8 cellular contexts compared by ENCODE assay signal in the genomic region with DNA sequence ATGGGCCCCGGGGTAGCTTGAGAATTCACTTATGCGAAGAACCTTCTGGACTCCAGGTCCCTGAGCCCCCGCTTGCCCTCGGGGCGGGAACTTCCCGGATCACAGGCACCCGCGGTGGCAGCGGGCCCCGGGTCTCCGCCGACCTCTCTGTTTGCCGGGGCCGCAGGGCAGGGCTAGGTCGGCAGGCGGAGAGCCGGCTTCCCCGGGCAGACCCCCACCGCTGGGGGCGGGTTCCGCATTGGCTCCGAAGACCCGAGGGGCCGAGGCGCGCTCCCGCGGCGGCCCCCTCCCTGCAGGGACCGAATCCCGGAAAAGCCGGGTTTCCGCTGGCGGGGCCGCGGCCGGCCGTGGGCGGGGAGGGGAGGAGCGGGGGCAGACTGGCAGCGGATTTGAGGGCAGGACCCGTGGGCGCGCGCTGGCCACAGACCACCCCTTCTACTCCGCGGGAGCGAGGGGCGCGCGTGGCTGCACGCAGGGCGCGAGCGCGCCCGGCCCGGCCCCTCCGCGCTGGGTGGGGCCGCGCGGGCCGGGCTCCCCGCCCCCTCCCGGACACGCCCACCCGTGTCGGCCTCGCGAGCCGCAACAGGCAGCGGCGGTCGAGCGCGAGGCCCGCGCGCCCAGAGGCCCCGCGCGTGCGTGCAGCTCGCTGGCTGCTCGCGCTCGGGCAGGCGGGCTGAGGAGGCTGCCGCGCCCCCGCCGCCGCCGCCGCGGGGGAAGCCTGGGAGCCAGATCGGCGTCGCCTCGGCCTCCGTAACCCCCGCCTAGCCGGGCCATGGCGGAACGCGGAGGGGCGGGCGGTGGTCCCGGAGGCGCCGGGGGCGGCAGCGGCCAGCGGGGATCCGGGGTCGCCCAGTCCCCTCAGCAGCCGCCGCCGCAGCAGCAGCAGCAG. TPM values are rescaled to one million over a fixed set of nuclear protein-coding genes. Genes with fewer than 3 reads are reported as not detected.
DNase-seq lines count a peak whose midpoint lies in the region; ATAC-seq and TF ChIP-seq lines count a peak whose summit lies in the region.

A gene (plus strand): TSS at position 558 of the 889 bp plus-strand sequence. CDS start 215 bp downstream, at position 773.

- peaks cover 41% of the 10 kb centered on the region for H3F3A ChIP-seq in SU-DHL-6 (ENCODE audit: insufficient read depth)

- no peaks in the 10 kb centered on the region for H3K9me3 Mint-ChIP-seq in activated naive CD8-positive, alpha-beta T cell (ENCODE audit: low read depth)

- TF ChIP-seq CTCF in AG09309 (IDR thresholded peaks at IDR 0.05; ENCODE audit: control insufficient read depth, insufficient read depth, low read depth, low read length, missing control alignments) (no peak), SU-DHL-6 (IDR thresholded peaks at IDR 0.05; ENCODE audit: insufficient read depth, low read length, poor library complexity, severe bottlenecking) (no peak), omental fat pad (IDR thresholded peaks at IDR 0.05) (no peak)

- DNase-seq in AG09309 (ENCODE audit: low read depth): peak; percentile 40
- peak; percentile 90 for DNase-seq in glomerular visceral epithelial cell (ENCODE audit: extremely low spot score)
- no peak for DNase-seq in omental fat pad (ENCODE audit: low spot score)

- no peaks in the 10 kb centered on the region for H3K79me2 ChIP-seq in SU-DHL-6 (ENCODE audit: insufficient read depth, low read length)

- H3K9ac ChIP-seq in SU-DHL-6 (ENCODE audit: low read length): peak within 1 kb of the TSS; percentile 71

- H3K36me3 Mint-ChIP-seq in activated naive CD8-positive, alpha-beta T cell: peaks cover 7% of the 10 kb centered on the region

- under 1% methylated on average over 120 of the region's 120 CpGs for WGBS in thymus

- H3K27me3 Mint-ChIP-seq in activated naive CD8-positive, alpha-beta T cell: no peaks in the 10 kb centered on the region

- H4K20me1 ChIP-seq in SU-DHL-6 (ENCODE audit: low read depth, low read length): no peaks in the 10 kb centered on the region

- peaks cover 9% of the 10 kb centered on the region for H3K4me1 ChIP-seq in thymus (ENCODE audit: control insufficient read depth, insufficient read depth, low read length)

- H2AFZ ChIP-seq in SU-DHL-6 (ENCODE audit: low read depth, low read length, severe bottlenecking): peak within 1 kb of the TSS; percentile 68

- no peaks in the 10 kb centered on the region for H3K27me3 ChIP-seq in SU-DHL-6 (ENCODE audit: low read length)
- no peaks in the 10 kb centered on the region for H3K27me3 ChIP-seq in thymus (ENCODE audit: control insufficient read depth, insufficient read depth)

- ATAC-seq in GM19023 (IDR thresholded peaks at IDR 0.05; ENCODE audit: unreplicated experiment) (peak; percentile 56), HG03521 (IDR thresholded peaks at IDR 0.05; ENCODE audit: unreplicated experiment) (peak; percentile 57), omental fat pad (ENCODE audit: low FRiP score) (peak; percentile 81)

- H3K36me3 ChIP-seq in SU-DHL-6 (ENCODE audit: low read length): peaks cover 16% of the 10 kb centered on the region
- H3K36me3 ChIP-seq in thymus (ENCODE audit: control insufficient read depth, insufficient read depth): peaks cover 37% of the 10 kb centered on the region

- peaks cover 74% of the 10 kb centered on the region for H3K4me1 Mint-ChIP-seq in activated naive CD8-positive, alpha-beta T cell (ENCODE audit: low read depth)

- peak within 1 kb of the TSS; percentile 81 for H3K4me3 ChIP-seq in AG09309 (ENCODE audit: control insufficient read depth, low read depth, low read length)
- H3K4me3 ChIP-seq in SU-DHL-6 (ENCODE audit: insufficient read depth, low read length, poor library complexity, severe bottlenecking): peak within 1 kb of the TSS; percentile 68
- H3K4me3 ChIP-seq in thymus (ENCODE audit: low read length): peak within 1 kb of the TSS; percentile 89

- H3K27ac ChIP-seq in SU-DHL-6 (ENCODE audit: low read depth, low read length) (peak within 1 kb of the TSS; percentile 70), thymus (ENCODE audit: low read depth) (peak within 1 kb of the TSS; percentile 85)

- peak within 1 kb of the TSS; percentile 93 for H3K27ac Mint-ChIP-seq in activated naive CD8-positive, alpha-beta T cell

- peak within 1 kb of the TSS; percentile 79 for H3K4me2 ChIP-seq in SU-DHL-6 (ENCODE audit: low read depth, low read length, poor library complexity, severe bottlenecking)

- H3K9me3 ChIP-seq in SU-DHL-6 (ENCODE audit: insufficient read depth, low read length): no peaks in the 10 kb centered on the region
- no peaks in the 10 kb centered on the region for H3K9me3 ChIP-seq in thymus (ENCODE audit: control insufficient read depth)

- H3K4me3 Mint-ChIP-seq in activated naive CD8-positive, alpha-beta T cell: peak within 1 kb of the TSS; percentile 96

- H3K9me2 ChIP-seq in SU-DHL-6 (replicated peaks; ENCODE audit: insufficient read depth, low read length): no peaks in the 10 kb centered on the region

RNA-seq across cellular contexts. Expression of the gene that starts here (rescaled TPM):
- 10 to 100 TPM; 24.5 to 41.1 (median 38.0) TPM for total RNA-seq in omental fat pad
- 29.5 TPM for polyA plus RNA-seq in thymus
